ENCODE assay signal across 8 cellular contexts in genomic region chr7:122887198-122887597, GRCh38. TPM values are rescaled to one million over a fixed set of nuclear protein-coding genes. Genes with fewer than 3 reads are reported as not detected.
DNase-seq lines count a peak whose midpoint lies in the region; ATAC-seq and TF ChIP-seq lines count a peak whose summit lies in the region.

No MANE protein-coding gene starts in this region.

- H2AK5ac ChIP-seq in IMR-90 (ENCODE audit: low read depth, low read length), result no peak overlapping the region

- no peaks in the 10 kb centered on the region for H3K79me1 ChIP-seq in IMR-90 (ENCODE audit: low read depth in 1 of 2, low read length in 2 of 2)

- dilution Hi-C loops in IMR-90 (cut with HindIII; ENCODE audit: low sequenced_read_pairs, unreplicated experiment), result no loop called here

- no peak for TF ChIP-seq RAD21 in IMR-90 (IDR thresholded peaks at IDR 0.05; ENCODE audit: low read length)

- no peaks in the 10 kb centered on the region for H3K9me1 ChIP-seq in IMR-90 (ENCODE audit: insufficient read depth, low read length)

- no peaks in the 10 kb centered on the region for H3K4me1 ChIP-seq in IMR-90 (ENCODE audit: control insufficient read depth, insufficient read depth, low read length)
- no peaks in the 10 kb centered on the region for H3K4me1 ChIP-seq in foreskin keratinocyte

- no peak overlapping the region for H2BK20ac ChIP-seq in IMR-90 (ENCODE audit: low read depth, low read length)

- H3K4me3 ChIP-seq in IMR-90 (ENCODE audit: insufficient read depth, low read depth, low read length), result no peak overlapping the region; the same call in 1 of the 2 replicates
- H3K4me3 ChIP-seq in WERI-Rb-1 (ENCODE audit: low read depth, low read length), result peak overlapping the region; percentile 65

- H3K9me3 ChIP-seq in IMR-90 (ENCODE audit: control insufficient read depth, insufficient read depth, low read length) (no peaks in the 10 kb centered on the region), WERI-Rb-1 (ENCODE audit: severe bottlenecking) (no peaks in the 10 kb centered on the region)

- DNase-seq in DMS53 (lab: John Stamatoyannopoulos, UW), result peak; percentile 92
- peak; percentile 16 for DNase-seq in IMR-90
- DNase-seq in WERI-Rb-1, result peak; percentile 71
- DNase-seq in foreskin keratinocyte, result peak in 1 of 2 donors; percentile 5
- no peak for DNase-seq in naive B cell
- no peak for DNase-seq in DMS79 (lab: John Stamatoyannopoulos, UW)
- DNase-seq in stimulated activated CD4-positive, alpha-beta T cell treated with anti-CD3 and anti-CD28 coated beads, Interleukin-4, amount 100 ng/mL, for 1 hour, result no peak

- peak overlapping the region in 7 of 8 donors; percentile 39 to 86 (median 70) for H3K4me3 Mint-ChIP-seq in naive B cell

- no peaks in the 10 kb centered on the region for H4K20me1 ChIP-seq in IMR-90 (ENCODE audit: insufficient read depth, low read length)

- BruUV-seq in IMR-90 (replicated peaks; lab: Mats Ljungman, UMichigan), result no TSS peak

- no peak overlapping the region for H2AK9ac ChIP-seq in IMR-90 (replicated peaks; ENCODE audit: low read depth, low read length, poor library complexity)

- H3K9ac ChIP-seq in IMR-90 (ENCODE audit: low read depth, low read length), result no peak overlapping the region

- no peak overlapping the region for H3K23ac ChIP-seq in IMR-90 (ENCODE audit: low read depth, low read length)

- no peak overlapping the region for H4K91ac ChIP-seq in IMR-90 (ENCODE audit: insufficient read depth, low read depth, low read length)

- H3K27ac ChIP-seq in IMR-90 (ENCODE audit: insufficient read depth, low read length) (no peak overlapping the region), WERI-Rb-1 (no peak overlapping the region), foreskin keratinocyte (no peak overlapping the region)

- peak; percentile 47 for ATAC-seq in IMR-90 (ENCODE audit: low read depth)
- peak; percentile 42 for ATAC-seq in foreskin keratinocyte
- ATAC-seq in naive B cell (ENCODE audit: low read depth in 2 of 2), result no peak
- no peak for ATAC-seq in HG02623 (IDR thresholded peaks at IDR 0.05; ENCODE audit: unreplicated experiment)

- no peaks in the 10 kb centered on the region for H3K36me3 Mint-ChIP-seq in naive B cell

- H3K4me1 Mint-ChIP-seq in naive B cell, result peaks cover 0 to 16% (median 0%) of the 10 kb centered on the region in 3 donors

- no peak overlapping the region for H2BK15ac ChIP-seq in IMR-90 (ENCODE audit: low read depth, low read length)

- no peak overlapping the region for H3K18ac ChIP-seq in IMR-90 (ENCODE audit: low read depth, low read length)

- H3K27me3 Mint-ChIP-seq in naive B cell, result peaks cover 44 to 50% (median 46%) of the 10 kb centered on the region in 3 donors

- intact Hi-C loops in IMR-90 (cut with micrococcal nuclease), result no loop called here

- H2AFZ ChIP-seq in IMR-90 (replicated peaks; ENCODE audit: low read length, poor library complexity), result peak overlapping the region; percentile 57

- no peak overlapping the region for H3K27ac Mint-ChIP-seq in naive B cell

- no peak overlapping the region for H4K8ac ChIP-seq in IMR-90 (ENCODE audit: low read depth in 2 of 2, low read length in 2 of 2)

- peaks cover 0 to 6% (median 0%) of the 10 kb centered on the region in 7 donors for H3K9me3 Mint-ChIP-seq in naive B cell

- H3K4ac ChIP-seq in IMR-90 (ENCODE audit: low read depth, low read length), result no peak overlapping the region

- H2BK5ac ChIP-seq in IMR-90 (ENCODE audit: low read depth, low read length, poor library complexity, severe bottlenecking), result no peak overlapping the region

- H3K27me3 ChIP-seq in IMR-90 (ENCODE audit: control insufficient read depth, insufficient read depth, low read length) (peaks cover 4% of the 10 kb centered on the region; the same call in 1 of the 2 replicates), WERI-Rb-1 (ENCODE audit: insufficient read depth, low read depth, severe bottlenecking) (no peaks in the 10 kb centered on the region), foreskin keratinocyte (peaks cover 66% of the 10 kb centered on the region)

- H2BK120ac ChIP-seq in IMR-90 (ENCODE audit: low read depth, low read length), result no peak overlapping the region

- TF ChIP-seq CTCF in IMR-90 (conservative IDR thresholded peaks at IDR 0.05; ENCODE audit: low read depth, low read length) (no peak), WERI-Rb-1 (IDR thresholded peaks at IDR 0.05; ENCODE audit: low read depth, low read length) (peak; percentile 57; the same call in 1 of the 2 replicates), foreskin keratinocyte (conservative IDR thresholded peaks at IDR 0.05) (no peak)

- WGBS in IMR-90 (ENCODE audit: extremely low coverage in 2 of 2, insufficient read length in 1 of 2), 2 experiments, result 0% methylated on average over 5 of the region's 12 CpGs; no CpG with 5 or more reads in 1 of the 2 experiments

- H3K36me3 ChIP-seq in IMR-90 (ENCODE audit: control insufficient read depth, insufficient read depth, low read length) (no peaks in the 10 kb centered on the region), WERI-Rb-1 (no peaks in the 10 kb centered on the region)

- CTCF ChIA-PET in IMR-90 (lab: Yijun Ruan, JAX), result no interaction called here

- H3K56ac ChIP-seq in IMR-90 (ENCODE audit: extremely low read depth, insufficient read depth, low read length), result no peak overlapping the region

- H3K14ac ChIP-seq in IMR-90 (replicated peaks; ENCODE audit: low read depth, low read length), result no peak overlapping the region

- in situ Hi-C loops in IMR-90 (cut with MboI; ENCODE audit: low sequenced_read_pairs), result no loop called here

- peak overlapping the region; percentile 86; the same call in 1 of the 2 replicates for H3K4me2 ChIP-seq in IMR-90 (ENCODE audit: low read depth, low read length)

- H4K5ac ChIP-seq in IMR-90 (ENCODE audit: low read depth, low read length), result no peak overlapping the region

- POLR2A ChIA-PET in IMR-90 (lab: Charles Lee; ENCODE audit: unreplicated experiment), result no interaction called here

- no peak for TF ChIP-seq POLR2A in IMR-90 (IDR thresholded peaks at IDR 0.05; ENCODE audit: low read depth, low read length)

TF ChIP-seq in IMR-90, 13 proteins besides CTCF, POLR2A, EP300 and RAD21:
- TF ChIP-seq FOS (IDR thresholded peaks at IDR 0.05; ENCODE audit: low read depth, low read length) (no peak), NFE2L2 (IDR thresholded peaks at IDR 0.05; ENCODE audit: low read depth, low read length) (no peak), MAZ (IDR thresholded peaks at IDR 0.05; ENCODE audit: borderline replicate concordance, low read depth, low read length) (no peak), USF2 (IDR thresholded peaks at IDR 0.05; ENCODE audit: low read depth, low read length) (no peak), MAFK (IDR thresholded peaks at IDR 0.05; ENCODE audit: low read depth, low read length) (no peak), SMC3 (IDR thresholded peaks at IDR 0.05; ENCODE audit: low read depth, low read length) (no peak), BHLHE40 (IDR thresholded peaks at IDR 0.05; ENCODE audit: low read depth, low read length) (no peak), MXI1 (IDR thresholded peaks at IDR 0.05; ENCODE audit: borderline replicate concordance, low read depth, low read length) (no peak), RCOR1 (IDR thresholded peaks at IDR 0.05; ENCODE audit: insufficient replicate concordance, low read length) (no peak)

RNA-seq across cellular contexts. Expression of gene CADPS2, which starts 0.9 kb away (rescaled TPM):
- total RNA-seq in IMR-90 (2012; rRNA removed) (0.28 and 0.54 TPM in 2 replicates), foreskin keratinocyte (0.28 and 1.0 TPM in 2 replicates)
- polyA plus RNA-seq in IMR-90 (2012; rRNA removed) (0.10 and 0.14 TPM in 2 replicates), foreskin keratinocyte (0.16 and 0.29 TPM in 2 replicates), naive B cell (ENCODE audit: low read depth in 6 of 6) (not detected)
- polyA plus RNA-seq in IMR-90 (2012; cell fraction: cytosol; rRNA removed), result 0.05 and 0.10 TPM in 2 replicates
- 0.02 and 0.10 TPM in 2 replicates for polyA plus RNA-seq in IMR-90 (2012; cell fraction: nucleus; rRNA removed; ENCODE audit: low replicate concordance)

Comparison
In these comparisons a context has a peak if more than half of its experiments do, and no peak if none do; other contexts are left out.
1. DNase-seq: peak in DMS53 (single experiment), IMR-90 (single experiment) and WERI-Rb-1 (single experiment); none in naive B cell (single experiment), DMS79 (single experiment) and stimulated activated CD4-positive, alpha-beta T cell treated with anti-CD3 and anti-CD28 coated beads, Interleukin-4, amount 100 ng/mL, for 1 hour (single experiment).
2. ATAC-seq: peak in IMR-90 (single experiment) and foreskin keratinocyte (single experiment); none in naive B cell (0 of 2) and HG02623 (single experiment).